8 cellular contexts compared by ENCODE assay signal in the genomic region with DNA sequence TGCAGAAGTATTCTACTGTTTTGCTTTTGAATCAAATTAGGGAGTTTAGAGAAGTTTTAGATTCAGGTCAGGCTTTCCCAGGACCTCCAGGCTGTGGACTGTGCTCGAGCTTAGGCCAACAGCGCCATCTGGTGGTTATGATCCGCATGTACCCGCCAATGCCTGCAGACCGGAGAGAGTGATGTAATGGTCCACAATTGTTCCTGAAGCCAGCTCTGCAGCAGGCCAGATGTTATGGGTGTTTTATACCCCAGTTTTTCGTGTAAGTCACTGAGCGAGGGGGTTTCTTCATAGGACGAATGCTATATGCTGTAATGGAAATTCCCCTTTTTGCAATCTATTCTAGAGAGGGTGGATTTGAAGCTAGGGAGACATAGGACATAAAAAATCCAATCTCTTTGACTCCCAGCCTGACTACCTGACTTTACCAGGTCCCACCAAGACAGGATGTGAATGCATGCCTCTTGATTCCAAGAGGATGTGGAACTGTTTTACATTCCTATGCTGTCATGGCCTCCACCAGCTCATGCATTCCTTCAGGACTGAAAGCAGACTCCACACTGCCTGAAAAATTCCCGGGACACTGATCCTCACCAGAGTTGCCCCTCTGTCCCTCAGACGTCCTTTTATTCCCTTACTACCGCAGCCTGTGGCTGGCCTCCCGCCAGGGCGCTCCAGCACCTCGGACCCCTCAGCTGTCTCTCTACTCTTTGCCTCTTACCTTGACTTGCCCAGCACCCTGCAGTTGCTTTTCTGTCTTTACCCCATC. TPM values are rescaled to one million over a fixed set of nuclear protein-coding genes. Genes with fewer than 3 reads are reported as not detected.
A peak's percentile ranks its signal among the peaks of the same experiment; 100 is the strongest.
DNase-seq lines count a peak whose midpoint lies in the region; ATAC-seq and TF ChIP-seq lines count a peak whose summit lies in the region.

No MANE protein-coding gene starts in this region.

- H3K4me2 ChIP-seq in GM23248 (ENCODE audit: unreplicated experiment), result no peak overlapping the region

- H2AFZ ChIP-seq in GM23248, result no peak overlapping the region

- H3K4me1 Mint-ChIP-seq in osteocyte (ENCODE audit: unreplicated experiment), result peaks cover 4% of the 10 kb centered on the region

- H3K9me2 ChIP-seq in GM23248 (ENCODE audit: insufficient read depth), result no peaks in the 10 kb centered on the region

- H3K9ac ChIP-seq in GM23248, result no peak overlapping the region

- no peaks in the 10 kb centered on the region for H3K79me2 ChIP-seq in GM23248 (ENCODE audit: insufficient read depth)

- no peak overlapping the region for H3K27ac ChIP-seq in GM23248
- H3K27ac ChIP-seq in tibial artery, result no peak overlapping the region

- no peaks in the 10 kb centered on the region for H3K9me3 Mint-ChIP-seq in activated naive CD4-positive, alpha-beta T cell treated with anti-CD3 and anti-CD28 coated beads, Interleukin-2, amount 50 U/mL, for 72 hours
- no peaks in the 10 kb centered on the region for H3K9me3 Mint-ChIP-seq in osteocyte (ENCODE audit: unreplicated experiment)

- peaks cover 0 to 7% of the 10 kb centered on the region in 2 donors for H3K36me3 Mint-ChIP-seq in activated naive CD4-positive, alpha-beta T cell treated with anti-CD3 and anti-CD28 coated beads, Interleukin-2, amount 50 U/mL, for 72 hours
- H3K36me3 Mint-ChIP-seq in osteocyte (ENCODE audit: unreplicated experiment), result no peaks in the 10 kb centered on the region

- peaks cover 7% of the 10 kb centered on the region; the same call in 1 of the 2 replicates for H3K27me3 ChIP-seq in GM23248 (replicated peaks; ENCODE audit: insufficient read depth)
- H3K27me3 ChIP-seq in tibial artery, result peaks cover 0 to 20% of the 10 kb centered on the region in 2 donors

- TF ChIP-seq CTCF in osteocyte (IDR thresholded peaks at IDR 0.05) (peak; percentile 97), tibial artery (IDR thresholded peaks at IDR 0.05) (peak; percentile 90)

- ATAC-seq in activated naive CD4-positive, alpha-beta T cell treated with anti-CD3 and anti-CD28 coated beads, Interleukin-2, amount 50 U/mL, for 72 hours, result peak; percentile 94 to 96
- ATAC-seq in Right ventricle myocardium inferior, result peak; percentile 97

- H3K9me3 ChIP-seq in GM23248 (ENCODE audit: low read depth) (no peaks in the 10 kb centered on the region), tibial artery (no peaks in the 10 kb centered on the region)

- no peak overlapping the region for H3K4me3 ChIP-seq in GM23248
- H3K4me3 ChIP-seq in tibial artery, result peak overlapping the region; percentile 39 to 57

- DNase-seq in G401 (ENCODE audit: low spot score) (peak; percentile 89), GM23248 (peak; percentile 79), Kasumi-1 (lab: John Stamatoyannopoulos, UW) (peak; percentile 88 to 92), SK-N-DZ (ENCODE audit: low spot score) (peak; percentile 71), Right ventricle myocardium inferior (ENCODE audit: missing footprints) (peak; percentile 86), osteocyte (ENCODE audit: extremely low spot score, unreplicated experiment) (peak; percentile 94), tibial artery (peak; percentile 88 to 93)
- DNase-seq in activated naive CD4-positive, alpha-beta T cell treated with anti-CD3 and anti-CD28 coated beads, Interleukin-2, amount 50 U/mL, for 72 hours (ENCODE audit: low spot score in 2 of 2), result peak; percentile 80 to 87

- WGBS in GM23248 (ENCODE audit: low coverage in 1 of 2, low lambda C conversion rate in 2 of 2, missing lambda C conversion rate in 2 of 2), 2 experiments, result 5 to 8% methylated on average over 14 of the region's 14 CpGs

- H3K27me3 Mint-ChIP-seq in osteocyte (ENCODE audit: unreplicated experiment), result peaks cover 35% of the 10 kb centered on the region

- peak overlapping the region; percentile 63 for H3K4me3 Mint-ChIP-seq in osteocyte (ENCODE audit: unreplicated experiment)

- intact Hi-C loops in Right ventricle myocardium inferior (cut with DNase I) (loop anchor here (1.0 kb wide), 1 partner anchor 490 kb away; no protein-coding TSS in a partner anchor), tibial artery (cut with DNase I; ENCODE audit: low total_unique reads) (loop anchor here (10.0 kb wide), 3 partner anchors 492 to 1402 kb away; no protein-coding TSS in a partner anchor)

- no peaks in the 10 kb centered on the region for H4K20me1 ChIP-seq in GM23248 (ENCODE audit: insufficient read depth)

- no peaks in the 10 kb centered on the region for H3K4me1 ChIP-seq in GM23248 (ENCODE audit: insufficient read depth)
- peaks cover 4 to 12% (median 9%) of the 10 kb centered on the region in 4 donors for H3K4me1 ChIP-seq in tibial artery

- H3K27ac Mint-ChIP-seq in activated naive CD4-positive, alpha-beta T cell treated with anti-CD3 and anti-CD28 coated beads, Interleukin-2, amount 50 U/mL, for 72 hours, result no peak overlapping the region
- H3K27ac Mint-ChIP-seq in osteocyte (ENCODE audit: unreplicated experiment), result no peak overlapping the region

- H3F3A ChIP-seq in GM23248 (ENCODE audit: insufficient read depth), result no peaks in the 10 kb centered on the region

- H3K36me3 ChIP-seq in GM23248 (ENCODE audit: low read depth) (no peaks in the 10 kb centered on the region), tibial artery (no peaks in the 10 kb centered on the region)

- in situ Hi-C loops in G401 (cut with HindIII; ENCODE audit: low sequenced_read_pairs) (no loop called here), GM23248 (cut with MboI) (loop anchor here (25.0 kb wide), 2 partner anchors 485 to 1085 kb away; no protein-coding TSS in a partner anchor)

RNA-seq across cellular contexts. Expression of gene LY86, which starts 41.2 kb away (rescaled TPM):
- not detected in 2 replicates for total RNA-seq in G401 (2014; rRNA removed; shearing (Covaris generic))
- not detected in 2 replicates for total RNA-seq in GM23248 (2014; rRNA removed; shearing (Covaris generic))
- polyA plus RNA-seq in GM23248 (2016; fragmentation: Nextera tagmentation; extraction: Ambion mirVana), result 0.16 TPM in 1 of 2 replicates, not detected in the other
- not detected in 2 replicates for polyA plus RNA-seq in SK-N-DZ (2014; cell fraction: cytosol; rRNA removed)
- not detected in 2 replicates for polyA plus RNA-seq in SK-N-DZ (2014; cell fraction: nucleus; rRNA removed)
- total RNA-seq in activated naive CD4-positive, alpha-beta T cell treated with anti-CD3 and anti-CD28 coated beads, Interleukin-2, amount 50 U/mL, for 72 hours, result 1 to 10 TPM in 1 of 2 donors, under 1 TPM in 1; 0.96 to 2.4 TPM
- total RNA-seq in Right ventricle myocardium inferior, result 1.1 TPM
- not detected in 2 replicates for total RNA-seq in osteocyte
